ENCODE assay signal across 23 cellular contexts in genomic region chr1:219299420-219299819, GRCh38.
A peak's percentile ranks its signal among the peaks of the same experiment; 100 is the strongest.
DNase-seq lines count a peak whose midpoint lies in the region; ATAC-seq and TF ChIP-seq lines count a peak whose summit lies in the region.
"Had no signal": no experiment of that assay in that cellular context is flagged by ENCODE, and none has a peak within 500 bp of the region (broad histone marks: within the 10 kb centered on the region; RNA-seq: fewer than 3 reads in every experiment).

No MANE protein-coding gene starts in this region.

- no peak overlapping the region for H3K4me3 ChIP-seq in right atrium auricular region
- no peak overlapping the region for H3K4me3 ChIP-seq in coronary artery
- H3K4me3 ChIP-seq in muscle layer of duodenum (ENCODE audit: low read depth in 1 of 2, low read length in 2 of 2): no peak overlapping the region
- no peak overlapping the region for H3K4me3 ChIP-seq in uterus
- H3K4me3 ChIP-seq: GM23338, SJSA1, upper lobe of left lung had no signal

- no peak for TF ChIP-seq POLR2A in uterus (IDR thresholded peaks at IDR 0.05)

- H3K4me1 ChIP-seq in right atrium auricular region: peaks cover 0 to 9% of the 10 kb centered on the region in 2 donors
- peaks cover 0 to 18% of the 10 kb centered on the region in 2 donors for H3K4me1 ChIP-seq in muscle layer of duodenum (ENCODE audit: control insufficient read depth in 1 of 2, insufficient read depth in 2 of 2, low read length in 2 of 2)
- peaks cover 0 to 14% of the 10 kb centered on the region in 2 donors for H3K4me1 ChIP-seq in uterus
- H3K4me1 ChIP-seq in foreskin keratinocyte: no peaks in the 10 kb centered on the region
- H3K4me1 ChIP-seq: upper lobe of left lung had no signal

- H3K27ac ChIP-seq in right atrium auricular region: peak overlapping the region in 1 of 2 donors; percentile 58
- H3K27ac ChIP-seq in coronary artery: peak overlapping the region; percentile 41 to 67
- H3K27ac ChIP-seq in muscle layer of duodenum (ENCODE audit: low read length): peak overlapping the region; percentile 24
- H3K27ac ChIP-seq in uterus: peak overlapping the region; percentile 81 to 87
- H3K27ac ChIP-seq in foreskin keratinocyte: no peak overlapping the region
- H3K27ac ChIP-seq: 22Rv1, brain microvascular endothelial cell, SJSA1, upper lobe of left lung had no signal

- ATAC-seq in Right ventricle myocardium superior (ENCODE audit: poor library complexity): peak; percentile 8
- ATAC-seq in foreskin keratinocyte: no peak
- ATAC-seq: activated CD8-positive, alpha-beta memory T cell treated with anti-CD3 and anti-CD28 coated beads, Interleukin-2, amount 10 ng/mL, durations not matched to agents 7 days and 5 days; activated naive CD8-positive, alpha-beta T cell treated with anti-CD3 and anti-CD28 coated beads, Interleukin-2, amount 50 U/mL, for 24 hours; GM23338; left colon; stimulated activated effector memory CD8-positive, alpha-beta T cell treated with anti-CD3 and anti-CD28 coated beads, Interleukin-12 subunit alpha, Interleukin-12 subunit beta, amount 100 ng/mL, for 72 hours had no signal

- H3K27me3 ChIP-seq in right atrium auricular region: no peaks in the 10 kb centered on the region
- no peaks in the 10 kb centered on the region for H3K27me3 ChIP-seq in muscle layer of duodenum (ENCODE audit: low read depth, low read length)
- H3K27me3 ChIP-seq in uterus: no peaks in the 10 kb centered on the region
- H3K27me3 ChIP-seq in foreskin keratinocyte: peaks cover 42% of the 10 kb centered on the region
- H3K27me3 ChIP-seq: brain microvascular endothelial cell, SJSA1, upper lobe of left lung had no signal

- intact Hi-C loops in Right ventricle myocardium superior (cut with DNase I) (no loop called here), uterus (cut with DNase I; ENCODE audit: low total_unique reads) (no loop called here)

- H3K36me3 ChIP-seq in right atrium auricular region (no peaks in the 10 kb centered on the region), muscle layer of duodenum (ENCODE audit: control insufficient read depth in 1 of 2, insufficient read depth in 2 of 2, low read length in 2 of 2) (no peaks in the 10 kb centered on the region), uterus (no peaks in the 10 kb centered on the region)
- H3K36me3 ChIP-seq: brain microvascular endothelial cell, SJSA1, upper lobe of left lung had no signal

- no peak for TF ChIP-seq CTCF in right atrium auricular region (IDR thresholded peaks at IDR 0.05)
- TF ChIP-seq CTCF in coronary artery (IDR thresholded peaks at IDR 0.05): no peak
- no peak for TF ChIP-seq CTCF in uterus (IDR thresholded peaks at IDR 0.05)
- no peak for TF ChIP-seq CTCF in foreskin keratinocyte (conservative IDR thresholded peaks at IDR 0.05)

- H3K9me3 ChIP-seq in right atrium auricular region (no peaks in the 10 kb centered on the region), muscle layer of duodenum (ENCODE audit: control insufficient read depth in 1 of 2, low read length in 2 of 2) (no peaks in the 10 kb centered on the region), uterus (no peaks in the 10 kb centered on the region)
- H3K9me3 ChIP-seq: SJSA1, upper lobe of left lung had no signal

- no peak for DNase-seq in Right ventricle myocardium superior
- no peak for DNase-seq in right atrium auricular region (ENCODE audit: low spot score)
- DNase-seq in coronary artery (ENCODE audit: low spot score): no peak
- DNase-seq in uterus: no peak
- DNase-seq in stimulated activated naive CD4-positive, alpha-beta T cell treated with Interleukin-2 at 50 U/mL for 16 hours (lab: John Stamatoyannopoulos, UW): no peak
- no peak for DNase-seq in foreskin keratinocyte
- no peak for DNase-seq in EL
- DNase-seq: activated B cell treated with CpG ODN at 0.5 μM for 24 hours; activated CD8-positive, alpha-beta memory T cell treated with anti-CD3 and anti-CD28 coated beads, Interleukin-2, amount 10 ng/mL, durations not matched to agents 7 days and 5 days; activated naive CD8-positive, alpha-beta T cell treated with anti-CD3 and anti-CD28 coated beads, Interleukin-2, amount 50 U/mL, for 24 hours; activated T-cell treated with anti-CD3 and anti-CD28 coated beads, Interleukin-2, amount 50 U/mL, for 48 hours; brain microvascular endothelial cell; DMS79 treated with DMSO at 0.1 percent for 48 hours; immature natural killer cell; left colon; NCI-H446 treated with DMSO at 0.1 percent for 48 hours; substantia nigra; upper lobe of left lung had no signal
